13 cellular contexts compared by ENCODE assay signal in the genomic region with DNA sequence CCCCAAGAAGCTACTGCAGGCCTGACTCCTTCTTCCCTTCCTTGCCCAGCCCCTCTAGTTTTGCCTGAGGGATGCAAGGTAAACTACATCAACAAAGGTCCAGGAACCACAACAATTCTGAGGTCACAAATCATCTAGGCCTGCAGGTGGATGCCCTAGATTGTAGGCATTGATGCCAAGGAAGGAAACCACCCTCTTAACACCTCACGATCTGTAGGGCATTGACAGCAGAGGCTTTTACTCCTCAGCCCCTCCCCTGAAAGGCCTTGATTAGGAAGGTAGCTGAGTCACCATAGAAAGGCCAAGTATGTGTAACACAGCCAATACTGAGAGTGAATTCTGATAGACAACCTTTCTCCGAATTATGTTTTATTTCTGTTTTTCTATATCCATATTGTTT. TPM values are rescaled to one million over a fixed set of nuclear protein-coding genes. Genes with fewer than 3 reads are reported as not detected.
DNase-seq lines count a peak whose midpoint lies in the region; ATAC-seq and TF ChIP-seq lines count a peak whose summit lies in the region.
"Had no signal": no experiment of that assay in that cellular context is flagged by ENCODE, and none has a peak within 500 bp of the region (broad histone marks: within the 10 kb centered on the region; RNA-seq: fewer than 3 reads in every experiment).

No MANE protein-coding gene starts in this region.

- peaks cover 0 to 5% (median 5%) of the 10 kb centered on the region in 3 donors for H3K9me3 Mint-ChIP-seq in T-cell

- H3K4me3 Mint-ChIP-seq in T-cell: no peak overlapping the region
- H3K4me3 Mint-ChIP-seq: activated T-cell treated with anti-CD3 and anti-CD28 coated beads, Interleukin-2, amount 50 U/mL, for 24 hours had no signal

- peak; percentile 42 for ATAC-seq in GM18868 (IDR thresholded peaks at IDR 0.05; ENCODE audit: unreplicated experiment)
- peak; percentile 48 to 73 (median 60) for ATAC-seq in T-cell (replicated peaks in 1 of 4)
- ATAC-seq in foreskin keratinocyte: peak; percentile 85
- no peak for ATAC-seq in omental fat pad (ENCODE audit: low FRiP score)

- H3K36me3 Mint-ChIP-seq in T-cell: peaks cover 10% of the 10 kb centered on the region

- no peaks in the 10 kb centered on the region for H3K27me3 Mint-ChIP-seq in T-cell
- H3K27me3 Mint-ChIP-seq: activated T-cell treated with anti-CD3 and anti-CD28 coated beads, Interleukin-2, amount 50 U/mL, for 24 hours had no signal

- peak; percentile 23 for DNase-seq in DMS53 (lab: John Stamatoyannopoulos, UW)
- no peak for DNase-seq in DMS53 treated with DMSO at 0.1 percent for 48 hours (lab: John Stamatoyannopoulos, UW; ENCODE audit: unreplicated experiment)
- peak in 17 of 34 experiments; percentile 3 to 39 (median 11) for DNase-seq in T-cell
- peak; percentile 25 to 79 for DNase-seq in foreskin keratinocyte
- DNase-seq in omental fat pad (ENCODE audit: low spot score): no peak
- DNase-seq in NCI-H1436 (lab: John Stamatoyannopoulos, UW): no peak
- DNase-seq in RPMI8226: no peak
- DNase-seq: activated T-cell treated with anti-CD3 and anti-CD28 coated beads, Interleukin-2, amount 50 U/mL, for 24 hours; colonic mucosa; NCI-H1105 treated with DMSO at 0.1 percent for 48 hours; spleen had no signal

- TF ChIP-seq CTCF in foreskin keratinocyte (conservative IDR thresholded peaks at IDR 0.05) (no peak), omental fat pad (IDR thresholded peaks at IDR 0.05) (no peak)

- H3K4me1 ChIP-seq in foreskin keratinocyte: no peaks in the 10 kb centered on the region
- H3K4me1 ChIP-seq: colonic mucosa had no signal

- peak overlapping the region; percentile 35 to 69 for H3K27ac Mint-ChIP-seq in T-cell
- H3K27ac Mint-ChIP-seq: activated T-cell treated with anti-CD3 and anti-CD28 coated beads, Interleukin-2, amount 50 U/mL, for 24 hours had no signal

- POLR2A ChIA-PET in T-cell (lab: Charles Lee): interaction anchor here (0.6 kb wide), 2 partner anchors 68 to 493 kb away, joined by 3 read pairs; a partner anchor contains a TSS

- peaks cover 23 to 46% (median 37%) of the 10 kb centered on the region in 3 donors for H3K4me1 Mint-ChIP-seq in T-cell

- CTCF ChIA-PET in T-cell (lab: Charles Lee): interaction anchor here (0.7 to 0.9 kb wide), 2 partner anchors 45 to 93 kb away, joined by 3 read pairs; no protein-coding TSS in a partner anchor

- H3K27ac ChIP-seq in foreskin keratinocyte: no peak overlapping the region
- H3K27ac ChIP-seq: 22Rv1, colonic mucosa had no signal

- H3K27me3 ChIP-seq in foreskin keratinocyte: no peaks in the 10 kb centered on the region
- H3K27me3 ChIP-seq: colonic mucosa, spleen had no signal

RNA-seq across cellular contexts. Expression of a gene that starts 46.7 kb away (rescaled TPM):
- total RNA-seq in T-cell: 10 to 100 TPM in 4 of 5 donors, 1 to 10 TPM in 1; 8.8 to 21.8 (median 14.9) TPM
- 43.5 and 49.6 TPM in 2 replicates for total RNA-seq in foreskin keratinocyte
- 27.3 and 36.0 TPM in 2 replicates for polyA plus RNA-seq in foreskin keratinocyte
- 100 to 1,000 TPM in 1 of 4 donors, 10 to 100 TPM in 3; 44.3 to 129 (median 49.0) TPM for total RNA-seq in omental fat pad

Comparison
In these comparisons a context has a peak if more than half of its experiments do, and no peak if none do; other contexts are left out.
1. DNase-seq: peak in DMS53 (single experiment) and foreskin keratinocyte (2 of 2); none in DMS53 treated with DMSO at 0.1 percent for 48 hours (single experiment), omental fat pad (single experiment), NCI-H1436 (single experiment) and RPMI8226 (single experiment).